Comparison of ENCODE assay signal across 25 cellular contexts in genomic region chr10:97892961-97893360, GRCh38. TPM values are rescaled to one million over a fixed set of nuclear protein-coding genes. Genes with fewer than 3 reads are reported as not detected.
"Had no signal": no experiment of that assay in that cellular context is flagged by ENCODE, and none has a peak within 500 bp of the region (broad histone marks: within the 10 kb centered on the region; RNA-seq: fewer than 3 reads in every experiment).

No MANE protein-coding gene starts in this region.

- DNase-seq: natural killer cell; occipital lobe; ovary; psoas muscle; right cardiac atrium; right lobe of liver; sigmoid colon; small intestine; stimulated activated CD4-positive, alpha-beta T cell treated with anti-CD3 and anti-CD28 coated beads, Interleukin-15, amount 100 ng/mL, for 24 hours; stimulated activated CD4-positive, alpha-beta T cell treated with anti-CD3 and anti-CD28 coated beads, Interleukin-2, amount 100 ng/mL, for 24 hours; stimulated activated CD4-positive, alpha-beta T cell treated with anti-CD3 and anti-CD28 coated beads, Interleukin-2, amount 100 ng/mL, for 48 hours; stimulated activated CD4-positive, alpha-beta T cell treated with anti-CD3 and anti-CD28 coated beads, Interleukin-4, amount 100 ng/mL, for 24 hours; stimulated activated naive B cell treated with anti-CD40 and anti-IgM and Interleukin-4, amounts not matched to agents 10 μg/mL and 1 μg/mL and 100 μg/mL, for 72 hours; stimulated activated naive CD4-positive, alpha-beta T cell treated with Interleukin-2 at 50 U/mL for 16 hours; stomach; thyroid gland; trophoblast cell; uterus had no signal

- H3K4me1 ChIP-seq: parathyroid adenoma, psoas muscle, right lobe of liver, uterus had no signal

- H3K36me3 ChIP-seq: neural progenitor cell, ovary, right lobe of liver, sigmoid colon, stomach, thoracic aorta, thyroid gland, tibial nerve, upper lobe of left lung, uterus had no signal

- H3K4me3 ChIP-seq: neural progenitor cell, ovary, psoas muscle, right lobe of liver, sigmoid colon, stomach, thoracic aorta, thyroid gland, tibial nerve, upper lobe of left lung, uterus had no signal

- ATAC-seq: natural killer cell; psoas muscle; right cardiac atrium; right lobe of liver; stimulated activated effector memory CD8-positive, alpha-beta T cell treated with anti-CD3 and anti-CD28 coated beads, Interleukin-12 subunit alpha, Interleukin-12 subunit beta, amount 100 ng/mL, for 72 hours; stimulated activated naive B cell treated with anti-CD40 and anti-IgM and Interleukin-4, amounts not matched to agents 10 μg/mL and 1 μg/mL and 100 μg/mL, for 72 hours had no signal

- H3K9me3 ChIP-seq: ovary, psoas muscle, right lobe of liver, sigmoid colon, stomach, thoracic aorta, thyroid gland, tibial nerve, upper lobe of left lung, uterus had no signal

- H3K27me3 ChIP-seq: neural progenitor cell, ovary, right lobe of liver, thyroid gland, tibial nerve, upper lobe of left lung, uterus had no signal

- H3K27ac ChIP-seq: neural progenitor cell, ovary, parathyroid adenoma, psoas muscle, right lobe of liver, sigmoid colon, stomach, thoracic aorta, tibial nerve, uterus had no signal

RNA-seq across cellular contexts. Expression of gene GOLGA7B, which starts 43.3 kb away (rescaled TPM):
- total RNA-seq: skeletal muscle tissue had no signal
